1 cellular context compared by ENCODE assay signal in genomic region chr6:20540683-20541082, GRCh38.
TF ChIP-seq lines count a peak whose summit lies in the region.

No MANE protein-coding gene starts in this region.

TF ChIP-seq in HepG2, 621 proteins besides CTCF, POLR2A, EP300 and RAD21 (continued from another document):
- TF ChIP-seq, protein P1, sequence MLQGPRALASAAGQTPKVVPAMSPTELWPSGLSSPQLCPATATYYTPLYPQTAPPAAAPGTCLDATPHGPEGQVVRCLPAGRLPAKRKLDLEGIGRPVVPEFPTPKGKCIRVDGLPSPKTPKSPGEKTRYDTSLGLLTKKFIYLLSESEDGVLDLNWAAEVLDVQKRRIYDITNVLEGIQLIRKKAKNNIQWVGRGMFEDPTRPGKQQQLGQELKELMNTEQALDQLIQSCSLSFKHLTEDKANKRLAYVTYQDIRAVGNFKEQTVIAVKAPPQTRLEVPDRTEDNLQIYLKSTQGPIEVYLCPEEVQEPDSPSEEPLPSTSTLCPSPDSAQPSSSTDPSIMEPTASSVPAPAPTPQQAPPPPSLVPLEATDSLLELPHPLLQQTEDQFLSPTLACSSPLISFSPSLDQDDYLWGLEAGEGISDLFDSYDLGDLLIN (CRISPR knock-in tag; IDR thresholded peaks at IDR 0.05; ENCODE audit: borderline replicate concordance), result no peak
- TF ChIP-seq ZNF766 (CRISPR knock-in tag; IDR thresholded peaks at IDR 0.05; ENCODE audit: borderline replicate concordance) (no peak), CENPT (CRISPR knock-in tag; IDR thresholded peaks at IDR 0.05; ENCODE audit: low read depth) (no peak), ARID5B (CRISPR knock-in tag; IDR thresholded peaks at IDR 0.05) (peak; percentile 88), ZNF484 (CRISPR knock-in tag; IDR thresholded peaks at IDR 0.05; ENCODE audit: borderline replicate concordance, low read depth) (no peak), ZNF24 (IDR thresholded peaks at IDR 0.05) (no peak), HNF4A (CRISPR knock-in tag; IDR thresholded peaks at IDR 0.05) (peak; percentile 48), ATF3 (CRISPR knock-in tag; IDR thresholded peaks at IDR 0.05) (peak; percentile 74), TCF12 (IDR thresholded peaks at IDR 0.05) (no peak), TCF12 (CRISPR knock-in tag; IDR thresholded peaks at IDR 0.05) (no peak), ZNF234 (CRISPR knock-in tag; conservative IDR thresholded peaks at IDR 0.05) (no peak), ZNF564 (CRISPR knock-in tag; IDR thresholded peaks at IDR 0.05) (no peak), ZNF460 (CRISPR knock-in tag; IDR thresholded peaks at IDR 0.05; ENCODE audit: borderline replicate concordance) (no peak), POGZ (CRISPR knock-in tag; IDR thresholded peaks at IDR 0.05) (peak; percentile 85), THRA (CRISPR knock-in tag; IDR thresholded peaks at IDR 0.05; ENCODE audit: borderline replicate concordance) (peak; percentile 39; the same call in 1 of the 2 replicates), ZNF720 (CRISPR knock-in tag; IDR thresholded peaks at IDR 0.05) (no peak), ELF1 (CRISPR knock-in tag; IDR thresholded peaks at IDR 0.05) (no peak), ZMYM4 (CRISPR knock-in tag; IDR thresholded peaks at IDR 0.05) (peak; percentile 47), ZNF598 (CRISPR knock-in tag; IDR thresholded peaks at IDR 0.05; ENCODE audit: borderline replicate concordance) (no peak), ZNF512 (CRISPR knock-in tag; IDR thresholded peaks at IDR 0.05) (no peak), ZNF567 (CRISPR knock-in tag; IDR thresholded peaks at IDR 0.05; ENCODE audit: borderline replicate concordance) (no peak), NR2F1 (CRISPR knock-in tag; IDR thresholded peaks at IDR 0.05) (0 out of 4 replicates have a peak, but pooled peaks of 1 of the 2 experiments have one; percentile 24), EHMT2 (IDR thresholded peaks at IDR 0.05; ENCODE audit: borderline replicate concordance, low read depth, low read length) (no peak), ZNF644 (CRISPR knock-in tag; IDR thresholded peaks at IDR 0.05; ENCODE audit: low read depth) (0 out of 2 replicates have a peak, but pooled peaks have one; percentile 26), ZKSCAN8 (CRISPR knock-in tag; IDR thresholded peaks at IDR 0.05; ENCODE audit: borderline replicate concordance) (no peak), CBX1 (IDR thresholded peaks at IDR 0.05; ENCODE audit: low read depth) (no peak), SIX4 (CRISPR knock-in tag; IDR thresholded peaks at IDR 0.05) (peak; percentile 83; the same call in 1 of the 2 replicates)
